In genomic region chr2:64062840-64063239, GRCh38 we compare ENCODE assay signal across 8 cellular contexts. TPM values are rescaled to one million over a fixed set of nuclear protein-coding genes. Genes with fewer than 3 reads are reported as not detected.
DNase-seq lines count a peak whose midpoint lies in the region; ATAC-seq and TF ChIP-seq lines count a peak whose summit lies in the region.

No MANE protein-coding gene starts in this region.

- no peak overlapping the region for H2AFZ ChIP-seq in mammary epithelial cell (ENCODE audit: low read depth, low read length)

- TF ChIP-seq CTCF in mammary epithelial cell (conservative IDR thresholded peaks at IDR 0.05 in 1 of 2, IDR thresholded peaks at IDR 0.05 in 1 of 2; ENCODE audit: extremely low read depth in 1 of 2, insufficient read depth in 1 of 2, low read depth in 1 of 2, low read length in 2 of 2) (no peak), Peyer's patch (IDR thresholded peaks at IDR 0.05) (no peak)

- no peak overlapping the region for H3K4me3 ChIP-seq in mammary epithelial cell (replicated peaks in 1 of 3; ENCODE audit: insufficient read depth in 1 of 3, low read depth in 2 of 3, low read length in 3 of 3)
- H3K4me3 ChIP-seq in Peyer's patch = no peak overlapping the region

- H3K4me1 ChIP-seq in mammary epithelial cell (ENCODE audit: insufficient read depth, low read length) (peaks cover 15% of the 10 kb centered on the region), Peyer's patch (no peaks in the 10 kb centered on the region)

- H3K27me3 ChIP-seq in mammary epithelial cell (ENCODE audit: insufficient read depth, low read length) (no peaks in the 10 kb centered on the region), Peyer's patch (no peaks in the 10 kb centered on the region)

- H3K9me3 ChIP-seq in mammary epithelial cell (replicated peaks; ENCODE audit: insufficient read depth, low read length) (no peaks in the 10 kb centered on the region), Peyer's patch (no peaks in the 10 kb centered on the region)

- ATAC-seq in HG03432 (IDR thresholded peaks at IDR 0.05; ENCODE audit: unreplicated experiment) = peak; percentile 77

- intact Hi-C loops in mammary epithelial cell (cut with micrococcal nuclease) = loop anchor here (5.0 kb wide), 1 partner anchor 44 kb away; no protein-coding TSS in a partner anchor

- no peaks in the 10 kb centered on the region for H3K79me2 ChIP-seq in mammary epithelial cell (ENCODE audit: insufficient read depth, low read length)

- DNase-seq in NCI-H146 (lab: John Stamatoyannopoulos, UW) (peak; percentile 49), NCI-H146 treated with DMSO at 0.1 percent for 48 hours (lab: John Stamatoyannopoulos, UW; ENCODE audit: unreplicated experiment) (no peak), mammary epithelial cell (peak; percentile 91), renal cortical epithelial cell (ENCODE audit: low read depth) (peak; percentile 79), iPS-NIHi7 (ENCODE audit: extremely low spot score) (no peak), Peyer's patch (no peak)
- no peak for DNase-seq in effector CD4-positive, alpha-beta T cell

- H3K36me3 ChIP-seq in mammary epithelial cell (ENCODE audit: insufficient read depth, low read length) (no peaks in the 10 kb centered on the region), Peyer's patch (no peaks in the 10 kb centered on the region)

- dilution Hi-C loops in mammary epithelial cell (cut with HindIII; ENCODE audit: low sequenced_read_pairs) = no loop called here

- H3K27ac ChIP-seq in mammary epithelial cell (ENCODE audit: insufficient read depth, low read depth, low read length) (peak overlapping the region; percentile 20), Peyer's patch (no peak overlapping the region)

- CTCF ChIA-PET in mammary epithelial cell (lab: Charles Lee; ENCODE audit: low non-redundant PET) = interaction anchor here (0.7 kb wide), 1 partner anchor 117 kb away, joined by 6 read pairs; no protein-coding TSS in a partner anchor

- in situ Hi-C loops in mammary epithelial cell (cut with MboI; ENCODE audit: low sequenced_read_pairs in 2 of 2) = loop anchor here in 1 of 2 donors (25.0 kb wide), 1 partner anchor 424 kb away; no protein-coding TSS in a partner anchor

- BruUV-seq in mammary epithelial cell (replicated peaks; lab: Mats Ljungman, UMichigan) = no TSS peak

- H3K9ac ChIP-seq in mammary epithelial cell (ENCODE audit: insufficient read depth, low read length) = peak overlapping the region; percentile 24

- H3K4me2 ChIP-seq in mammary epithelial cell (ENCODE audit: insufficient read depth, low read depth, low read length) = peak overlapping the region; percentile 12

- H4K20me1 ChIP-seq in mammary epithelial cell (ENCODE audit: insufficient read depth, low read length) = no peaks in the 10 kb centered on the region

- no peak for TF ChIP-seq POLR2A in Peyer's patch (IDR thresholded peaks at IDR 0.05)

RNA-seq across cellular contexts. Expression of gene VPS54, which starts 43.6 kb away (rescaled TPM):
- 10 to 100 TPM; 12.3 to 15.3 TPM for total RNA-seq in mammary epithelial cell
- 5.9 TPM for polyA plus RNA-seq in mammary epithelial cell
- 13.4 TPM for polyA minus RNA-seq in mammary epithelial cell
- total RNA-seq in renal cortical epithelial cell = 31.8 and 34.8 TPM in 2 replicates
- 10 to 100 TPM; 16.6 to 24.8 (median 20.9) TPM for total RNA-seq in Peyer's patch

Comparison
In these comparisons a context has a peak if more than half of its experiments do, and no peak if none do; other contexts are left out.
1. DNase-seq: peak in NCI-H146 (single experiment), mammary epithelial cell (single experiment) and renal cortical epithelial cell (single experiment); none in NCI-H146 treated with DMSO at 0.1 percent for 48 hours (single experiment), effector CD4-positive, alpha-beta T cell (single experiment), iPS-NIHi7 (single experiment) and Peyer's patch (0 of 3).